In the genomic region with DNA sequence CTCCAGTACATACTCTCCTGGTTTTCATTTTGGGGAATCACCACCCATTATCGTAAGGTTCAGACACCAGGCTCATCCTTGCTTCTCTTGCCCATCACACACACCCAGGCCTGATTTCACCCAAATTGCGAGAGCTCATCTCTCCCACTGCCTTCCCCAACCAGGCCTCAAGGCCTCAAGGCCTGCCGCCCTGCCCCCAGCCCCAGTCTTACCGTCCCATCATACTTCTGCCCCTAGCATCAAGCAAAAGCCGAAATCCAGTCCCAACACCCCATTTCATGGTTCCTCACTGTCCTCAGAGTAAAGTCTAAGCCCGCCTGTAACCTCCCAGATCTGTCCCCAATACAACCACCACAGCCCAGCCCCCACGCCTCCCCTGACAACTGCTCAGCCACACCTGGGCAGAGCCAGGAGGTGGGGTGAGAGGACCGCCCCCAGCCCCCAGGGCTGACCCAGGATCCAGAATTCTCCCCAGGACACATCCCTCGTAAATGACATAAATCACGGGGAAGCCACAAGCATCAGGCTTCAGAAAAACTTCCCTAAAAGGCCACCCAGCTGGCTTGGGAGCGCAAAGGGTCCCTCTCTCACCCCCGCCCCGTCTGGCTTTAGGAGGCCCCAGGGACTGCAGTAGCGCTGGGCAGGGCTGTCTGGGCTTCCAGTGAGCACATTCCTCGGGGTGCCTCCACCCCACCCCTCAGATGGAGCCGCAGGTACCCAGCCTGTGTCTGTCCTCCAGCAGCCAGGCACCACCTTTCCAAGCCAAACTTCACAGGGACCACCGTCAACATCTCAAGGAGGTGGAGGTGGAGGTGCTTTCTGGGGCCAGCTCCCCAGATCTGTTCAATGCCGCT, we compare ENCODE assay signal across 22 cellular contexts. TPM values are rescaled to one million over a fixed set of nuclear protein-coding genes. Genes with fewer than 3 reads are reported as not detected.
A peak's percentile ranks its signal among the peaks of the same experiment; 100 is the strongest.
DNase-seq lines count a peak whose midpoint lies in the region; ATAC-seq and TF ChIP-seq lines count a peak whose summit lies in the region.
"Had no signal": no experiment of that assay in that cellular context is flagged by ENCODE, and none has a peak within 500 bp of the region (broad histone marks: within the 10 kb centered on the region; RNA-seq: fewer than 3 reads in every experiment).

No MANE protein-coding gene starts in this region.

- TF ChIP-seq CTCF in CD14-positive monocyte (IDR thresholded peaks at IDR 0.05) (no peak), glutamatergic neuron (IDR thresholded peaks at IDR 0.05; ENCODE audit: partially characterized antibody, unreplicated experiment) (no peak), osteoblast (IDR thresholded peaks at IDR 0.05; ENCODE audit: extremely low read depth, low read depth, low read length) (no peak), Calu3 (IDR thresholded peaks at IDR 0.05; ENCODE audit: unreplicated experiment) (no peak)

- H2AFZ ChIP-seq in osteoblast (ENCODE audit: low read length): no peak overlapping the region
- H2AFZ ChIP-seq: parathyroid adenoma had no signal

- intact Hi-C loops in CD14-positive monocyte (cut with micrococcal nuclease): loop anchor here in 1 of 2 donors (5.0 kb wide), 1 partner anchor 86 kb away; no protein-coding TSS in a partner anchor
- intact Hi-C loops in Calu3 (cut with micrococcal nuclease; ENCODE audit: unreplicated experiment): no loop called here

- peaks cover 2% of the 10 kb centered on the region for H3K4me1 Mint-ChIP-seq in CD14-positive monocyte
- H3K4me1 Mint-ChIP-seq in glutamatergic neuron (ENCODE audit: low read depth, unreplicated experiment): peaks cover 23% of the 10 kb centered on the region
- no peaks in the 10 kb centered on the region for H3K4me1 Mint-ChIP-seq in Calu3 (ENCODE audit: low read depth, unreplicated experiment)

- DNase-seq in CD14-positive monocyte (ENCODE audit: low spot score) (no peak), H7 (peak; percentile 76), glutamatergic neuron (no peak), osteoblast (ENCODE audit: insufficient read length, low spot score, missing footprints) (peak; percentile 68), Calu3 (no peak)
- DNase-seq: activated CD8-positive, alpha-beta memory T cell treated with anti-CD3 and anti-CD28 coated beads, Interleukin-2, amount 50 U/mL, for 4 hours; activated effector memory CD4-positive, alpha-beta T cell treated with anti-CD3 and anti-CD28 coated beads, Interleukin-2, amount 50 U/mL, for 16 hours; amygdala; central memory CD4-positive, alpha-beta T cell; foreskin fibroblast; islet precursor cell; lower lobe of right lung; NCI-H1417; NCI-H524 treated with DMSO at 0.1 percent for 48 hours; SK-N-SH; T1000 had no signal

- peaks cover 36 to 66% of the 10 kb centered on the region in 2 donors for H3K36me3 Mint-ChIP-seq in CD14-positive monocyte
- H3K36me3 Mint-ChIP-seq in glutamatergic neuron (ENCODE audit: unreplicated experiment): no peaks in the 10 kb centered on the region
- H3K36me3 Mint-ChIP-seq in Calu3 (ENCODE audit: insufficient read depth, unreplicated experiment): no peaks in the 10 kb centered on the region

- no peak overlapping the region for H3K4me3 Mint-ChIP-seq in CD14-positive monocyte
- H3K4me3 Mint-ChIP-seq in glutamatergic neuron (ENCODE audit: unreplicated experiment): peak overlapping the region; percentile 24
- H3K4me3 Mint-ChIP-seq in Calu3 (ENCODE audit: low read depth, unreplicated experiment): no peak overlapping the region

- H3K27me3 ChIP-seq in H7 (ENCODE audit: control insufficient read depth, insufficient read depth, low read length) (no peaks in the 10 kb centered on the region), osteoblast (ENCODE audit: insufficient read depth, low read length) (peaks cover 3% of the 10 kb centered on the region)

- H3K27me3 Mint-ChIP-seq in CD14-positive monocyte (ENCODE audit: low read depth in 3 of 3): peaks cover 0 to 3% (median 3%) of the 10 kb centered on the region in 3 donors
- peaks cover 7% of the 10 kb centered on the region for H3K27me3 Mint-ChIP-seq in glutamatergic neuron (ENCODE audit: unreplicated experiment)
- H3K27me3 Mint-ChIP-seq in Calu3 (ENCODE audit: unreplicated experiment): no peaks in the 10 kb centered on the region

- H3K9me3 Mint-ChIP-seq in CD14-positive monocyte (peaks cover 0 to 3% (median 0%) of the 10 kb centered on the region in 7 donors), glutamatergic neuron (ENCODE audit: unreplicated experiment) (peaks cover 10% of the 10 kb centered on the region), Calu3 (ENCODE audit: low read depth, unreplicated experiment) (no peaks in the 10 kb centered on the region)

- H3K4me1 ChIP-seq in osteoblast (ENCODE audit: insufficient read depth, low read length): no peaks in the 10 kb centered on the region
- H3K4me1 ChIP-seq: lower lobe of right lung, parathyroid adenoma had no signal

- H4K20me1 ChIP-seq in osteoblast (ENCODE audit: insufficient read depth, low read length): no peaks in the 10 kb centered on the region

- peak overlapping the region in 4 of 7 donors; percentile 25 to 67 (median 34) for H3K27ac Mint-ChIP-seq in CD14-positive monocyte
- H3K27ac Mint-ChIP-seq in glutamatergic neuron (ENCODE audit: unreplicated experiment): peak overlapping the region; percentile 74
- H3K27ac Mint-ChIP-seq in Calu3 (ENCODE audit: unreplicated experiment): no peak overlapping the region

- BruUV-seq in Calu3 (replicated peaks; lab: Mats Ljungman, UMichigan): no TSS peak

- ATAC-seq in HG03469 (IDR thresholded peaks at IDR 0.05; ENCODE audit: unreplicated experiment) (no peak), GM21529 (IDR thresholded peaks at IDR 0.05; ENCODE audit: unreplicated experiment) (no peak)
- ATAC-seq: lower lobe of right lung had no signal

- H3K4me3 ChIP-seq in H7 (ENCODE audit: insufficient read depth, low read depth, low read length) (no peak overlapping the region), osteoblast (ENCODE audit: insufficient read depth, low read length) (no peak overlapping the region)
- H3K4me3 ChIP-seq: lower lobe of right lung had no signal

- H3K4me2 ChIP-seq in osteoblast (ENCODE audit: insufficient read depth, low read length): no peak overlapping the region
- H3K4me2 ChIP-seq: SK-N-SH had no signal

- H3K27ac ChIP-seq in osteoblast (ENCODE audit: low read depth, low read length): no peak overlapping the region
- H3K27ac ChIP-seq: lower lobe of right lung, parathyroid adenoma, RWPE1 had no signal

- CTCF ChIA-PET in Calu3 (lab: Charles Lee): no interaction called here

- H3K36me3 ChIP-seq in H7 (replicated peaks; ENCODE audit: control insufficient read depth, insufficient read depth, low read length) (0 out of 2 replicates have a peak, but pooled peaks cover 1% of the 10 kb centered on the region), osteoblast (ENCODE audit: insufficient read depth, low read length) (no peaks in the 10 kb centered on the region)

- no peaks in the 10 kb centered on the region for H3K9me3 ChIP-seq in osteoblast (ENCODE audit: low read depth, low read length)
- H3K9me3 ChIP-seq: lower lobe of right lung, SK-N-SH had no signal

- H3K79me2 ChIP-seq in osteoblast (ENCODE audit: insufficient read depth, low read length): no peaks in the 10 kb centered on the region
- H3K79me2 ChIP-seq: parathyroid adenoma had no signal

RNA-seq across cellular contexts. Expression of gene P2RX1, which starts 9.6 kb away (rescaled TPM):
- polyA plus RNA-seq in CD14-positive monocyte: 10 to 100 TPM; 22.9 to 33.8 TPM
- 0.10 and 0.33 TPM in 2 replicates for total RNA-seq in H7 (2014; rRNA removed; shearing (Covaris generic))
- total RNA-seq in glutamatergic neuron (ENCODE audit: unreplicated experiment): 2.1 TPM
- under 0.01 TPM in 1 of 2 replicates, not detected in the other for total RNA-seq in osteoblast
- not detected in 2 replicates for total RNA-seq in Calu3 (2022)
- total RNA-seq: Daoy, epithelial cell of proximal tubule had no signal
- polyA plus RNA-seq: SK-N-SH had no signal

RNA-seq across cellular contexts. Expression of gene CAMKK1, which starts 33.1 kb away (rescaled TPM):
- 1 to 10 TPM in 1 of 2 donors, under 1 TPM in 1; 0.74 to 1.5 TPM for polyA plus RNA-seq in CD14-positive monocyte
- 6.0 and 6.7 TPM in 2 replicates for total RNA-seq in H7 (2014; rRNA removed; shearing (Covaris generic))
- 41.3 TPM for total RNA-seq in glutamatergic neuron (ENCODE audit: unreplicated experiment)
- 8.7 and 9.1 TPM in 2 replicates for total RNA-seq in osteoblast
- total RNA-seq in Calu3 (2022): 1.4 and 1.7 TPM in 2 replicates

RNA-seq across cellular contexts. Expression of gene ATP2A3, which starts 38.3 kb away (rescaled TPM):
- polyA plus RNA-seq in CD14-positive monocyte: 1 to 10 TPM; 6.9 to 9.5 TPM
- 5.7 and 5.8 TPM in 2 replicates for total RNA-seq in H7 (2014; rRNA removed; shearing (Covaris generic))
- total RNA-seq in glutamatergic neuron (ENCODE audit: unreplicated experiment) (97.8 TPM), osteoblast (1.4 and 1.8 TPM in 2 replicates), Calu3 (2022) (4.5 and 4.8 TPM in 2 replicates)

Comparison
In these comparisons a context has a peak if more than half of its experiments do, and no peak if none do; other contexts are left out.
1. DNase-seq: peak in H7 (single experiment) and osteoblast (single experiment); none in CD14-positive monocyte (single experiment), glutamatergic neuron (single experiment) and Calu3 (single experiment).
2. RNA of gene ATP2A3, which starts 38.3 kb away (total RNA-seq): 97.8 TPM in glutamatergic neuron (single experiment); 5.7 to 5.8 TPM in H7, 4.5 to 4.8 TPM in Calu3 and 1.4 to 1.8 TPM in osteoblast; every median in the first group is over 10 times any median in the second.